Comparison of ENCODE assay signal across 1 cellular context in the genomic region with DNA sequence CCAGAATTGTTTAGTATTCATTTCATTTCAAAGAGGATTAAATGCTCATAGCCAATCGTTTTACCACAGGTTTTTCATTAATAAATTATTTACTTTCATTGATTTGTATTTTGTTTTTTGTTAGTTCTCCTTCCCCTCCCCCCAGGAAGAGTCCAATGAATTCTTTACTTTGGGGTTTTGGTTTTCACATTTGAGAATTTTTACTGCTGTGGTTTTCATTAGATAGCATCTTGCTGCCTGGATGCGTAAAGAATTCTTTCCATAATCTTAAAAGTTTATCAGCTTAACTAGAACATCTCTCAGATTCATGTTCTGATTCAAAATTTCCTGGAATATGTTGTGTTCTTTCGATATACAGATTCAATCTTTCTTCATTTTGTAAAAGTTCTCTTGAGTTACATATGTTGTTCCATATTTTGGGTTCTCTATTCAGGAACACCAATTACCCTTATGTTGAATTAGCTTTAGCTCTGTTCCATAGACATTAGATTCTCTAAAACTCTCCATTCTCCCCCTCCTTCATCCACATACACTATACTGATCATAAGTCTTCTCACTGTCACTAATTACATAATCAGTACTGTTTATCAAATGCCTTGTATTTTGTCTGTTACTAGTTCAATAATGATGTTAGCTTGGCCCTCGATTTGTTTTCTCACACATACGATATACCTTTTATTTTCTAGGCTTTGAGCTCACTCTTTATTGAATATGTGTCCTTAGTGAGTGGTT.
TF ChIP-seq lines count a peak whose summit lies in the region.

No MANE protein-coding gene starts in this region.

TF ChIP-seq in HepG2, 621 proteins besides CTCF, POLR2A, EP300 and RAD21 (continued from another document):
- TF ChIP-seq, protein P1, sequence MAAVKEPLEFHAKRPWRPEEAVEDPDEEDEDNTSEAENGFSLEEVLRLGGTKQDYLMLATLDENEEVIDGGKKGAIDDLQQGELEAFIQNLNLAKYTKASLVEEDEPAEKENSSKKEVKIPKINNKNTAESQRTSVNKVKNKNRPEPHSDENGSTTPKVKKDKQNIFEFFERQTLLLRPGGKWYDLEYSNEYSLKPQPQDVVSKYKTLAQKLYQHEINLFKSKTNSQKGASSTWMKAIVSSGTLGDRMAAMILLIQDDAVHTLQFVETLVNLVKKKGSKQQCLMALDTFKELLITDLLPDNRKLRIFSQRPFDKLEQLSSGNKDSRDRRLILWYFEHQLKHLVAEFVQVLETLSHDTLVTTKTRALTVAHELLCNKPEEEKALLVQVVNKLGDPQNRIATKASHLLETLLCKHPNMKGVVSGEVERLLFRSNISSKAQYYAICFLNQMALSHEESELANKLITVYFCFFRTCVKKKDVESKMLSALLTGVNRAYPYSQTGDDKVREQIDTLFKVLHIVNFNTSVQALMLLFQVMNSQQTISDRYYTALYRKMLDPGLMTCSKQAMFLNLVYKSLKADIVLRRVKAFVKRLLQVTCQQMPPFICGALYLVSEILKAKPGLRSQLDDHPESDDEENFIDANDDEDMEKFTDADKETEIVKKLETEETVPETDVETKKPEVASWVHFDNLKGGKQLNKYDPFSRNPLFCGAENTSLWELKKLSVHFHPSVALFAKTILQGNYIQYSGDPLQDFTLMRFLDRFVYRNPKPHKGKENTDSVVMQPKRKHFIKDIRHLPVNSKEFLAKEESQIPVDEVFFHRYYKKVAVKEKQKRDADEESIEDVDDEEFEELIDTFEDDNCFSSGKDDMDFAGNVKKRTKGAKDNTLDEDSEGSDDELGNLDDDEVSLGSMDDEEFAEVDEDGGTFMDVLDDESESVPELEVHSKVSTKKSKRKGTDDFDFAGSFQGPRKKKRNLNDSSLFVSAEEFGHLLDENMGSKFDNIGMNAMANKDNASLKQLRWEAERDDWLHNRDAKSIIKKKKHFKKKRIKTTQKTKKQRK (IDR thresholded peaks at IDR 0.05; ENCODE audit: low read length), result no peak
- TF ChIP-seq ZSCAN29 (CRISPR knock-in tag; conservative IDR thresholded peaks at IDR 0.05) (no peak), MBD4 (IDR thresholded peaks at IDR 0.05; ENCODE audit: borderline replicate concordance, low read length) (no peak), AGO1 (IDR thresholded peaks at IDR 0.05; ENCODE audit: low read depth, low read length, poor library complexity, severe bottlenecking) (no peak), PHF20 (CRISPR knock-in tag; IDR thresholded peaks at IDR 0.05) (no peak), ZNF264 (CRISPR knock-in tag; IDR thresholded peaks at IDR 0.05) (no peak), ZNF572 (CRISPR knock-in tag; IDR thresholded peaks at IDR 0.05) (no peak), KLF6 (CRISPR knock-in tag; IDR thresholded peaks at IDR 0.05) (no peak), MYNN (CRISPR knock-in tag; IDR thresholded peaks at IDR 0.05; ENCODE audit: low read depth) (no peak), ZNF136 (CRISPR knock-in tag; IDR thresholded peaks at IDR 0.05; ENCODE audit: low read depth) (no peak), CHD4 (IDR thresholded peaks at IDR 0.05; ENCODE audit: borderline replicate concordance, low read length) (no peak), ASH2L (IDR thresholded peaks at IDR 0.05; ENCODE audit: insufficient read length, low read depth, low read length) (no peak), ZNF781 (CRISPR knock-in tag; IDR thresholded peaks at IDR 0.05; ENCODE audit: borderline replicate concordance, not compliant biosample characterization) (no peak), ZNF337 (CRISPR knock-in tag; IDR thresholded peaks at IDR 0.05; ENCODE audit: borderline replicate concordance, low read depth) (no peak), FOXA3 (CRISPR knock-in tag; IDR thresholded peaks at IDR 0.05) (no peak), SUZ12 (IDR thresholded peaks at IDR 0.05; ENCODE audit: low read depth, low read length) (no peak), TCF7 (IDR thresholded peaks at IDR 0.05; ENCODE audit: low read depth) (no peak), PHF5A (CRISPR knock-in tag; IDR thresholded peaks at IDR 0.05; ENCODE audit: low read depth, unreplicated experiment) (no peak)
- TF ChIP-seq, protein P2, sequence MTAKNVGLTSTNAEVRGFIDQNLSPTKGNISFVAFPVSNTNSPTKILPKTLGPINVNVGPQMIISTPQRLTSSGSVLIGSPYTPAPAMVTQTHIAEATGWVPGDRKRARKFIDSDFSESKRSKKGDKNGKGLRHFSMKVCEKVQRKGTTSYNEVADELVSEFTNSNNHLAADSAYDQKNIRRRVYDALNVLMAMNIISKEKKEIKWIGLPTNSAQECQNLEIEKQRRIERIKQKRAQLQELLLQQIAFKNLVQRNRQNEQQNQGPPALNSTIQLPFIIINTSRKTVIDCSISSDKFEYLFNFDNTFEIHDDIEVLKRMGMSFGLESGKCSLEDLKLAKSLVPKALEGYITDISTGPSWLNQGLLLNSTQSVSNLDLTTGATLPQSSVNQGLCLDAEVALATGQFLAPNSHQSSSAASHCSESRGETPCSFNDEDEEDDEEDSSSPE (CRISPR knock-in tag; IDR thresholded peaks at IDR 0.05), result no peak
